18 cellular contexts compared by ENCODE assay signal in genomic region chr7:37116043-37116701, GRCh38.
DNase-seq lines count a peak whose midpoint lies in the region; ATAC-seq lines count a peak whose summit lies in the region.
"Had no signal": no experiment of that assay in that cellular context is flagged by ENCODE, and none has a peak within 500 bp of the region (broad histone marks: within the 10 kb centered on the region; RNA-seq: fewer than 3 reads in every experiment).

No MANE protein-coding gene starts in this region.

- no peak for DNase-seq in activated naive CD4-positive, alpha-beta T cell treated with anti-CD3 and anti-CD28 coated beads, Interleukin-2, amount 10 ng/mL, durations not matched to agents 7 days and 5 days
- DNase-seq in activated naive CD4-positive, alpha-beta T cell treated with Interleukin-2 at 50 U/mL for 16 hours, result no peak
- DNase-seq in OCI-M1 (lab: John Stamatoyannopoulos, UW) (peak; percentile 14), NOMO-1 (lab: John Stamatoyannopoulos, UW; ENCODE audit: unreplicated experiment in 2 of 2) (no peak)
- DNase-seq in central memory CD8-positive, alpha-beta T cell (ENCODE audit: low spot score in 2 of 2), result no peak
- DNase-seq in stimulated activated effector memory CD8-positive, alpha-beta T cell treated with anti-CD3 and anti-CD28 coated beads, Interleukin-12 subunit alpha, Interleukin-12 subunit beta, amount 100 ng/mL, for 72 hours (ENCODE audit: low spot score in 2 of 2), result no peak
- DNase-seq in stimulated activated CD8-positive, alpha-beta memory T cell treated with anti-CD3 and anti-CD28 coated beads, Interleukin-4, amount 100 ng/mL, for 48 hours, result no peak
- DNase-seq: NCI-H1105 treated with DMSO at 0.1 percent for 48 hours, NCI-H1694, NCI-H2081 treated with DMSO at 0.1 percent for 48 hours, NCI-H2227 treated with DMSO at 0.1 percent for 48 hours, NCI-H510A treated with DMSO at 0.1 percent for 48 hours, PC-9, SIG-M5 had no signal

- H3K27ac Mint-ChIP-seq in activated naive CD4-positive, alpha-beta T cell treated with anti-CD3 and anti-CD28 coated beads, Interleukin-2, amount 10 ng/mL, durations not matched to agents 7 days and 5 days, result peak overlapping the region; percentile 69
- peak overlapping the region; percentile 35 for H3K27ac Mint-ChIP-seq in central memory CD8-positive, alpha-beta T cell (ENCODE audit: low read depth)
- peak overlapping the region; percentile 4 for H3K27ac Mint-ChIP-seq in stimulated activated effector memory CD8-positive, alpha-beta T cell treated with anti-CD3 and anti-CD28 coated beads, Interleukin-12 subunit alpha, Interleukin-12 subunit beta, amount 100 ng/mL, for 72 hours

- CTCF ChIA-PET in activated naive CD4-positive, alpha-beta T cell treated with anti-CD3 and anti-CD28 coated beads, Interleukin-2, amount 10 ng/mL, durations not matched to agents 7 days and 5 days (lab: Charles Lee), result no interaction called here

- H3K9me3 Mint-ChIP-seq in activated naive CD4-positive, alpha-beta T cell treated with anti-CD3 and anti-CD28 coated beads, Interleukin-2, amount 10 ng/mL, durations not matched to agents 7 days and 5 days, result no peaks in the 10 kb centered on the region
- no peaks in the 10 kb centered on the region for H3K9me3 Mint-ChIP-seq in central memory CD8-positive, alpha-beta T cell
- H3K9me3 Mint-ChIP-seq in stimulated activated effector memory CD8-positive, alpha-beta T cell treated with anti-CD3 and anti-CD28 coated beads, Interleukin-12 subunit alpha, Interleukin-12 subunit beta, amount 100 ng/mL, for 72 hours, result no peaks in the 10 kb centered on the region

- H3K4me3 Mint-ChIP-seq in activated naive CD4-positive, alpha-beta T cell treated with anti-CD3 and anti-CD28 coated beads, Interleukin-2, amount 10 ng/mL, durations not matched to agents 7 days and 5 days, result no peak overlapping the region
- H3K4me3 Mint-ChIP-seq in central memory CD8-positive, alpha-beta T cell, result no peak overlapping the region
- H3K4me3 Mint-ChIP-seq in stimulated activated effector memory CD8-positive, alpha-beta T cell treated with anti-CD3 and anti-CD28 coated beads, Interleukin-12 subunit alpha, Interleukin-12 subunit beta, amount 100 ng/mL, for 72 hours, result no peak overlapping the region
- H3K4me3 Mint-ChIP-seq: GM23338 had no signal

- peaks cover 14% of the 10 kb centered on the region for H3K4me1 Mint-ChIP-seq in activated naive CD4-positive, alpha-beta T cell treated with anti-CD3 and anti-CD28 coated beads, Interleukin-2, amount 10 ng/mL, durations not matched to agents 7 days and 5 days
- H3K4me1 Mint-ChIP-seq in central memory CD8-positive, alpha-beta T cell, result peaks cover 24% of the 10 kb centered on the region
- peaks cover 35% of the 10 kb centered on the region for H3K4me1 Mint-ChIP-seq in stimulated activated effector memory CD8-positive, alpha-beta T cell treated with anti-CD3 and anti-CD28 coated beads, Interleukin-12 subunit alpha, Interleukin-12 subunit beta, amount 100 ng/mL, for 72 hours

- peaks cover 27% of the 10 kb centered on the region for H3K36me3 Mint-ChIP-seq in activated naive CD4-positive, alpha-beta T cell treated with anti-CD3 and anti-CD28 coated beads, Interleukin-2, amount 10 ng/mL, durations not matched to agents 7 days and 5 days
- peaks cover 5% of the 10 kb centered on the region for H3K36me3 Mint-ChIP-seq in central memory CD8-positive, alpha-beta T cell (ENCODE audit: insufficient read depth)
- H3K36me3 Mint-ChIP-seq in stimulated activated effector memory CD8-positive, alpha-beta T cell treated with anti-CD3 and anti-CD28 coated beads, Interleukin-12 subunit alpha, Interleukin-12 subunit beta, amount 100 ng/mL, for 72 hours, result no peaks in the 10 kb centered on the region

- no peaks in the 10 kb centered on the region for H3K27me3 Mint-ChIP-seq in activated naive CD4-positive, alpha-beta T cell treated with anti-CD3 and anti-CD28 coated beads, Interleukin-2, amount 10 ng/mL, durations not matched to agents 7 days and 5 days
- H3K27me3 Mint-ChIP-seq in central memory CD8-positive, alpha-beta T cell, result no peaks in the 10 kb centered on the region

- no peak for ATAC-seq in central memory CD8-positive, alpha-beta T cell (replicated peaks; ENCODE audit: extremely low read depth, poor library complexity, severe bottlenecking)
- no peak for ATAC-seq in stimulated activated effector memory CD8-positive, alpha-beta T cell treated with anti-CD3 and anti-CD28 coated beads, Interleukin-12 subunit alpha, Interleukin-12 subunit beta, amount 100 ng/mL, for 72 hours
- no peak for ATAC-seq in HG03135 (IDR thresholded peaks at IDR 0.05; ENCODE audit: unreplicated experiment)
- ATAC-seq: HCT116, K562 had no signal

Comparison
In these comparisons a context has a peak if more than half of its experiments do, and no peak if none do; other contexts are left out.
1. H3K27ac Mint-ChIP-seq: peak in every context shown above with its lines; median percentile 69 in activated naive CD4-positive, alpha-beta T cell treated with anti-CD3 and anti-CD28 coated beads, Interleukin-2, amount 10 ng/mL, durations not matched to agents 7 days and 5 days; 35 in central memory CD8-positive, alpha-beta T cell; 4 in stimulated activated effector memory CD8-positive, alpha-beta T cell treated with anti-CD3 and anti-CD28 coated beads, Interleukin-12 subunit alpha, Interleukin-12 subunit beta, amount 100 ng/mL, for 72 hours.